ENCODE assay signal across 2 cellular contexts in genomic region chr14:20215196-20215595, GRCh38.
A peak's percentile ranks its signal among the peaks of the same experiment; 100 is the strongest.
TF ChIP-seq lines count a peak whose summit lies in the region.

No MANE protein-coding gene starts in this region.

TF ChIP-seq in HepG2, 621 proteins besides CTCF, POLR2A, EP300 and RAD21:
- TF ChIP-seq CEBPG (CRISPR knock-in tag; IDR thresholded peaks at IDR 0.05) = 0 out of 2 replicates have a peak, but pooled peaks have one; percentile 18
- no peak for TF ChIP-seq FOXM1 (CRISPR knock-in tag; IDR thresholded peaks at IDR 0.05)
- no peak for TF ChIP-seq ZSCAN30 (CRISPR knock-in tag; IDR thresholded peaks at IDR 0.05)
- peak; percentile 49; the same call in 1 of the 2 replicates for TF ChIP-seq CEBPB (IDR thresholded peaks at IDR 0.05; ENCODE audit: borderline replicate concordance, low read depth, low read length)
- no peak for TF ChIP-seq RFX3 (CRISPR knock-in tag; IDR thresholded peaks at IDR 0.05)

TF ChIP-seq in IMR-90, 13 proteins besides CTCF, POLR2A, EP300 and RAD21:
- TF ChIP-seq CEBPB (IDR thresholded peaks at IDR 0.05; ENCODE audit: low read depth, low read length) (peak; percentile 12; the same call in 1 of the 2 replicates), MAZ (IDR thresholded peaks at IDR 0.05; ENCODE audit: borderline replicate concordance, low read depth, low read length) (no peak)
